11 cellular contexts compared by ENCODE assay signal in genomic region chr16:66740533-66740932, GRCh38. TPM values are rescaled to one million over a fixed set of nuclear protein-coding genes. Genes with fewer than 3 reads are reported as not detected.
DNase-seq lines count a peak whose midpoint lies in the region; ATAC-seq and TF ChIP-seq lines count a peak whose summit lies in the region.
"Had no signal": no experiment of that assay in that cellular context is flagged by ENCODE, and none has a peak within 500 bp of the region (broad histone marks: within the 10 kb centered on the region; RNA-seq: fewer than 3 reads in every experiment).

No MANE protein-coding gene starts in this region.

- H3K4me1 ChIP-seq in right lobe of liver (peaks cover 0 to 21% (median 10%) of the 10 kb centered on the region in 4 donors), urinary bladder (ENCODE audit: insufficient read depth) (no peaks in the 10 kb centered on the region)

- H3K36me3 Mint-ChIP-seq in activated CD8-positive, alpha-beta memory T cell treated with anti-CD3 and anti-CD28 coated beads, Interleukin-2, amount 10 ng/mL, durations not matched to agents 7 days and 5 days, result peaks cover 54% of the 10 kb centered on the region

- no peak for TF ChIP-seq POLR2A in right lobe of liver (IDR thresholded peaks at IDR 0.05)

- H3K27ac ChIP-seq in right lobe of liver (peak overlapping the region; percentile 61 to 75 (median 72)), urinary bladder (ENCODE audit: low read depth) (peak overlapping the region; percentile 15)
- H3K27ac ChIP-seq: BLaER1 had no signal

- ATAC-seq in activated CD8-positive, alpha-beta memory T cell treated with anti-CD3 and anti-CD28 coated beads, Interleukin-2, amount 10 ng/mL, durations not matched to agents 7 days and 5 days, result no peak
- peak; percentile 31 to 68 (median 50) for ATAC-seq in right lobe of liver
- no peak for ATAC-seq in GM21717 (IDR thresholded peaks at IDR 0.05; ENCODE audit: unreplicated experiment)

- H3K4me1 Mint-ChIP-seq in activated CD8-positive, alpha-beta memory T cell treated with anti-CD3 and anti-CD28 coated beads, Interleukin-2, amount 10 ng/mL, durations not matched to agents 7 days and 5 days, result peaks cover 27% of the 10 kb centered on the region

- H3K4me3 ChIP-seq in choroid plexus epithelial cell (ENCODE audit: low read depth, low read length) (no peak overlapping the region), right lobe of liver (no peak overlapping the region), urinary bladder (ENCODE audit: low read depth, low read length) (no peak overlapping the region)
- H3K4me3 ChIP-seq: BLaER1 had no signal

- H3K27me3 Mint-ChIP-seq in activated CD8-positive, alpha-beta memory T cell treated with anti-CD3 and anti-CD28 coated beads, Interleukin-2, amount 10 ng/mL, durations not matched to agents 7 days and 5 days, result no peaks in the 10 kb centered on the region

- WGBS in right lobe of liver (ENCODE audit: insufficient coverage, low coverage, low lambda C conversion rate, missing lambda C conversion rate), result 32% methylated on average over 2 of the region's 2 CpGs
- 46% methylated on average over 2 of the region's 2 CpGs for WGBS in urinary bladder

- intact Hi-C loops in right lobe of liver (cut with DNase I), result no loop called here

- peak overlapping the region; percentile 37 for H3K27ac Mint-ChIP-seq in activated CD8-positive, alpha-beta memory T cell treated with anti-CD3 and anti-CD28 coated beads, Interleukin-2, amount 10 ng/mL, durations not matched to agents 7 days and 5 days

- H3K9me3 Mint-ChIP-seq in activated CD8-positive, alpha-beta memory T cell treated with anti-CD3 and anti-CD28 coated beads, Interleukin-2, amount 10 ng/mL, durations not matched to agents 7 days and 5 days (ENCODE audit: low read depth), result no peaks in the 10 kb centered on the region

- CTCF ChIA-PET in activated CD8-positive, alpha-beta memory T cell treated with anti-CD3 and anti-CD28 coated beads, Interleukin-2, amount 10 ng/mL, durations not matched to agents 7 days and 5 days (lab: Charles Lee), result interaction anchor here (0.7 to 7.8 kb wide), 16 partner anchors 11 to 334 kb away, joined by 3 to 84 read pairs (median 6); partner anchors contain the start of genes CMTM4, DYNC1LI2 and NAE1

- H3K36me3 ChIP-seq in right lobe of liver, result peaks cover 5 to 58% (median 14%) of the 10 kb centered on the region in 4 donors
- H3K36me3 ChIP-seq in urinary bladder (ENCODE audit: insufficient read depth), result no peaks in the 10 kb centered on the region

- no peak for TF ChIP-seq CTCF in choroid plexus epithelial cell (conservative IDR thresholded peaks at IDR 0.05; ENCODE audit: low read depth, low read length)
- no peak for TF ChIP-seq CTCF in right lobe of liver (IDR thresholded peaks at IDR 0.05)

- H3K4me3 Mint-ChIP-seq in activated CD8-positive, alpha-beta memory T cell treated with anti-CD3 and anti-CD28 coated beads, Interleukin-2, amount 10 ng/mL, durations not matched to agents 7 days and 5 days, result no peak overlapping the region

- H3K9me3 ChIP-seq in right lobe of liver, result no peaks in the 10 kb centered on the region
- H3K9me3 ChIP-seq: BLaER1 had no signal

- no peak for DNase-seq in activated CD8-positive, alpha-beta memory T cell treated with anti-CD3 and anti-CD28 coated beads, Interleukin-2, amount 10 ng/mL, durations not matched to agents 7 days and 5 days
- no peak for DNase-seq in activated CD8-positive, alpha-beta memory T cell treated with anti-CD3 and anti-CD28 coated beads, Interleukin-2, amount 50 U/mL, for 4 hours
- DNase-seq in choroid plexus epithelial cell (ENCODE audit: low read depth), result peak; percentile 52
- DNase-seq in right lobe of liver, result no peak
- no peak for DNase-seq in NCI-H2227 (lab: John Stamatoyannopoulos, UW; ENCODE audit: unreplicated experiment)
- no peak for DNase-seq in NCI-H146 treated with DMSO at 0.1 percent for 48 hours (lab: John Stamatoyannopoulos, UW; ENCODE audit: unreplicated experiment)
- DNase-seq: activated CD8-positive, alpha-beta memory T cell treated with anti-CD3 and anti-CD28 coated beads, Interleukin-2, amount 50 U/mL, for 48 hours; NCI-H1436 treated with DMSO at 0.1 percent for 48 hours had no signal

- H3K27me3 ChIP-seq in right lobe of liver, result no peaks in the 10 kb centered on the region
- H3K27me3 ChIP-seq: BLaER1 had no signal

RNA-seq across cellular contexts. Expression of gene DYNC1LI2, which starts 10.9 kb away (rescaled TPM):
- 10 to 100 TPM; 71.6 to 81.0 TPM for total RNA-seq in activated CD8-positive, alpha-beta memory T cell treated with anti-CD3 and anti-CD28 coated beads, Interleukin-2, amount 10 ng/mL, durations not matched to agents 7 days and 5 days
- 10 to 100 TPM; 30.5 to 44.1 (median 37.9) TPM for total RNA-seq in right lobe of liver
- 153 TPM for total RNA-seq in urinary bladder
- 74.6 TPM for polyA plus RNA-seq in urinary bladder

RNA-seq across cellular contexts. Expression of gene CMTM4, which starts 44.0 kb away (rescaled TPM):
- 1 to 10 TPM; 1.1 to 1.2 TPM for total RNA-seq in activated CD8-positive, alpha-beta memory T cell treated with anti-CD3 and anti-CD28 coated beads, Interleukin-2, amount 10 ng/mL, durations not matched to agents 7 days and 5 days
- total RNA-seq in right lobe of liver (10 to 100 TPM in 2 of 6 experiments, 1 to 10 TPM in 4; 5.1 to 14.8 (median 8.0) TPM), urinary bladder (17.8 TPM)
- polyA plus RNA-seq in urinary bladder, result 8.9 TPM

Comparison
In these comparisons a context has a peak if more than half of its experiments do, and no peak if none do; other contexts are left out.
1. ATAC-seq: peak in right lobe of liver (4 of 4); none in activated CD8-positive, alpha-beta memory T cell treated with anti-CD3 and anti-CD28 coated beads, Interleukin-2, amount 10 ng/mL, durations not matched to agents 7 days and 5 days (single experiment) and GM21717 (single experiment).